ENCODE assay signal across 10 cellular contexts in the genomic region with DNA sequence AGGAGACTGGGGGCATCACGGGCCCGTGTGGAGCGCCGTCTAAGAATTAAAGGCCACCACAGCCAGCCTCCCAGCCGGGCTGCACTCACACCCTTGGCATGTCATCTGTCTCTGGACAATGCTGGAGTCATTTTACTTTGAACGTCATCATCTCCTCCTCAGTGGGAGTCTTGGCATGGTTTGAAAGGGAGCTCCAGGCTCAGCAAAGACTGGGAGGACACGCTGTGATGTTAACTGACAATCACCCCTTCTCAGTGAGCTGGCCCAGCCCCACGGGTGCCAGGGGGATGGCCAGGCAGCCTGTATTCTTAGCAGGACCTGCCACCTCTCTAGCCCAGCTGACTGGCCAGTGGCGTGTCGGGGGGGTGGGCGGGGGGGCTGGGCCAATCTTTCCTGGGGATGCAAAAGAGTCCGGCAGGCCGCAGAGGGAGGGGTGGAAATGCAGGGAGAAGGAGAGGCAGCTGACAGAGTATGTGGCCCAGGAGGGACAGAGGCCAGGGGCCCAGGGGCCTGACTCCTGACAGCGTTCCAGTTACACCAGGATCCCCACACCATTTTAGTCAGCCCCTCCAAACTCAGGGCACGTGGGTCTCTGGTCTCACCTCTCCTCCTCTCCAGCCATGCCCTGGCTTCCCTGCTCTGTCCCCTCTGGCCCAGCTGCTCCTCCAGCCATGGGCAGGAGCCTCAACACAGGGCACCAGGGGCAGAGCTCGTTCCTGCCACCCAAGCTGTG.
DNase-seq lines count a peak whose midpoint lies in the region; TF ChIP-seq lines count a peak whose summit lies in the region.
"Had no signal": no experiment of that assay in that cellular context is flagged by ENCODE, and none has a peak within 500 bp of the region (broad histone marks: within the 10 kb centered on the region; RNA-seq: fewer than 3 reads in every experiment).

No MANE protein-coding gene starts in this region.

- H3K4me1 Mint-ChIP-seq in activated naive CD4-positive, alpha-beta T cell treated with anti-CD3 and anti-CD28 coated beads, Interleukin-2, amount 10 ng/mL, durations not matched to agents 7 days and 5 days: peaks cover 75% of the 10 kb centered on the region
- peaks cover 50% of the 10 kb centered on the region for H3K4me1 Mint-ChIP-seq in activated T-helper 2 cell treated with anti-CD3 and anti-CD28 coated beads, Interferon-gamma antibody, Interleukin-2, Interleukin-4, amounts not matched to agents 10 μg/mL and 5 μg/mL and 100 μg/mL, durations not matched to agents 14 hours and 24 hours and 36 hours (ENCODE audit: low read depth)

- TF ChIP-seq POLR2A in testis (IDR thresholded peaks at IDR 0.05) (no peak), uterus (IDR thresholded peaks at IDR 0.05) (no peak)

- H3K4me3 Mint-ChIP-seq in activated naive CD4-positive, alpha-beta T cell treated with anti-CD3 and anti-CD28 coated beads, Interleukin-2, amount 10 ng/mL, durations not matched to agents 7 days and 5 days: peak overlapping the region; percentile 25
- H3K4me3 Mint-ChIP-seq in activated T-helper 2 cell treated with anti-CD3 and anti-CD28 coated beads, Interferon-gamma antibody, Interleukin-2, Interleukin-4, amounts not matched to agents 10 μg/mL and 5 μg/mL and 100 μg/mL, durations not matched to agents 14 hours and 24 hours and 36 hours (ENCODE audit: low read depth): peak overlapping the region; percentile 4

- no peaks in the 10 kb centered on the region for H3K27me3 Mint-ChIP-seq in activated naive CD4-positive, alpha-beta T cell treated with anti-CD3 and anti-CD28 coated beads, Interleukin-2, amount 10 ng/mL, durations not matched to agents 7 days and 5 days
- H3K27me3 Mint-ChIP-seq in activated T-helper 2 cell treated with anti-CD3 and anti-CD28 coated beads, Interferon-gamma antibody, Interleukin-2, Interleukin-4, amounts not matched to agents 10 μg/mL and 5 μg/mL and 100 μg/mL, durations not matched to agents 14 hours and 24 hours and 36 hours (ENCODE audit: low read depth): no peaks in the 10 kb centered on the region

- H3K27ac Mint-ChIP-seq in activated naive CD4-positive, alpha-beta T cell treated with anti-CD3 and anti-CD28 coated beads, Interleukin-2, amount 10 ng/mL, durations not matched to agents 7 days and 5 days: peak overlapping the region; percentile 82
- H3K27ac Mint-ChIP-seq in activated T-helper 2 cell treated with anti-CD3 and anti-CD28 coated beads, Interferon-gamma antibody, Interleukin-2, Interleukin-4, amounts not matched to agents 10 μg/mL and 5 μg/mL and 100 μg/mL, durations not matched to agents 14 hours and 24 hours and 36 hours: no peak overlapping the region

- CTCF ChIA-PET in activated naive CD4-positive, alpha-beta T cell treated with anti-CD3 and anti-CD28 coated beads, Interleukin-2, amount 10 ng/mL, durations not matched to agents 7 days and 5 days (lab: Charles Lee): no interaction called here

- DNase-seq in activated naive CD4-positive, alpha-beta T cell treated with anti-CD3 and anti-CD28 coated beads, Interleukin-2, amount 10 ng/mL, durations not matched to agents 7 days and 5 days: no peak
- DNase-seq in activated naive CD4-positive, alpha-beta T cell (lab: John Stamatoyannopoulos, UW): no peak
- DNase-seq in activated T-helper 2 cell treated with anti-CD3 and anti-CD28 coated beads, Interferon-gamma antibody, Interleukin-2, Interleukin-4, amounts not matched to agents 10 μg/mL and 5 μg/mL and 100 μg/mL, durations not matched to agents 14 hours and 24 hours and 36 hours (ENCODE audit: low spot score): no peak
- peak; percentile 48 for DNase-seq in globus pallidus (ENCODE audit: low spot score)
- DNase-seq in testis: peak; percentile 19
- DNase-seq in KBM-7: no peak
- DNase-seq in UCSD-AML1 (lab: John Stamatoyannopoulos, UW; ENCODE audit: unreplicated experiment): no peak
- DNase-seq in uterus: no peak
- DNase-seq: PC-3; stimulated activated CD4-positive, alpha-beta T cell treated with anti-CD3 and anti-CD28 coated beads, Interleukin-2, amount 100 ng/mL, for 48 hours had no signal

- H3K27ac ChIP-seq in testis: no peak overlapping the region
- no peak overlapping the region for H3K27ac ChIP-seq in uterus

- 79 to 83% methylated on average over 13 to 15 of the region's 16 CpGs for WGBS in testis, 2 donors

- no peaks in the 10 kb centered on the region for H3K9me3 ChIP-seq in testis
- H3K9me3 ChIP-seq in uterus: no peaks in the 10 kb centered on the region

- intact Hi-C loops in activated T-helper 2 cell treated with anti-CD3 and anti-CD28 coated beads, Interferon-gamma antibody, Interleukin-2, Interleukin-4, amounts not matched to agents 10 μg/mL and 5 μg/mL and 100 μg/mL, durations not matched to agents 14 hours and 24 hours and 36 hours (cut with micrococcal nuclease): no loop called here
- intact Hi-C loops in testis (cut with DNase I; ENCODE audit: low total_unique reads): no loop called here
- intact Hi-C loops in uterus (cut with DNase I; ENCODE audit: low total_unique reads): no loop called here

- in situ Hi-C loops in KBM-7 (cut with MboI; ENCODE audit: low pct_unique_long_range_greater_than_20kb, low sequenced_read_pairs): no loop called here

- H3K9me3 Mint-ChIP-seq in activated naive CD4-positive, alpha-beta T cell treated with anti-CD3 and anti-CD28 coated beads, Interleukin-2, amount 10 ng/mL, durations not matched to agents 7 days and 5 days: no peaks in the 10 kb centered on the region
- H3K9me3 Mint-ChIP-seq in activated T-helper 2 cell treated with anti-CD3 and anti-CD28 coated beads, Interferon-gamma antibody, Interleukin-2, Interleukin-4, amounts not matched to agents 10 μg/mL and 5 μg/mL and 100 μg/mL, durations not matched to agents 14 hours and 24 hours and 36 hours: no peaks in the 10 kb centered on the region

- H3K36me3 ChIP-seq in testis (ENCODE audit: low read depth, missing control alignments) (no peaks in the 10 kb centered on the region), uterus (no peaks in the 10 kb centered on the region)

- peaks cover 59% of the 10 kb centered on the region for H3K36me3 Mint-ChIP-seq in activated naive CD4-positive, alpha-beta T cell treated with anti-CD3 and anti-CD28 coated beads, Interleukin-2, amount 10 ng/mL, durations not matched to agents 7 days and 5 days
- H3K36me3 Mint-ChIP-seq in activated T-helper 2 cell treated with anti-CD3 and anti-CD28 coated beads, Interferon-gamma antibody, Interleukin-2, Interleukin-4, amounts not matched to agents 10 μg/mL and 5 μg/mL and 100 μg/mL, durations not matched to agents 14 hours and 24 hours and 36 hours (ENCODE audit: low read depth): peaks cover 15% of the 10 kb centered on the region

- no peaks in the 10 kb centered on the region for H3K27me3 ChIP-seq in testis
- no peaks in the 10 kb centered on the region for H3K27me3 ChIP-seq in uterus

- TF ChIP-seq CTCF in testis (IDR thresholded peaks at IDR 0.05) (no peak), uterus (IDR thresholded peaks at IDR 0.05) (no peak)

- H3K4me3 ChIP-seq in testis: no peak overlapping the region
- H3K4me3 ChIP-seq in uterus: no peak overlapping the region

- H3K4me1 ChIP-seq in testis (no peaks in the 10 kb centered on the region), uterus (no peaks in the 10 kb centered on the region)

Comparison
In these comparisons a context has a peak if more than half of its experiments do, and no peak if none do; other contexts are left out.
1. DNase-seq: peak in globus pallidus (single experiment) and testis (single experiment); none in activated naive CD4-positive, alpha-beta T cell treated with anti-CD3 and anti-CD28 coated beads, Interleukin-2, amount 10 ng/mL, durations not matched to agents 7 days and 5 days (single experiment), activated naive CD4-positive, alpha-beta T cell (0 of 4), activated T-helper 2 cell treated with anti-CD3 and anti-CD28 coated beads, Interferon-gamma antibody, Interleukin-2, Interleukin-4, amounts not matched to agents 10 μg/mL and 5 μg/mL and 100 μg/mL, durations not matched to agents 14 hours and 24 hours and 36 hours (single experiment), KBM-7 (single experiment), UCSD-AML1 (single experiment) and uterus (0 of 2).